Comparison of ENCODE assay signal across 26 cellular contexts in genomic region chr21:21464691-21465090, GRCh38.
"Had no signal": no experiment of that assay in that cellular context is flagged by ENCODE, and none has a peak within 500 bp of the region (broad histone marks: within the 10 kb centered on the region; RNA-seq: fewer than 3 reads in every experiment).

No MANE protein-coding gene starts in this region.

- DNase-seq: naive thymus-derived CD4-positive, alpha-beta T cell; natural killer cell; occipital lobe; ovary; posterior cingulate gyrus; psoas muscle; right cardiac atrium; right lobe of liver; sigmoid colon; small intestine; stimulated activated CD4-positive, alpha-beta T cell treated with anti-CD3 and anti-CD28 coated beads, Interleukin-15, amount 100 ng/mL, for 24 hours; stimulated activated CD4-positive, alpha-beta T cell treated with anti-CD3 and anti-CD28 coated beads, Interleukin-2, amount 100 ng/mL, for 24 hours; stimulated activated CD4-positive, alpha-beta T cell treated with anti-CD3 and anti-CD28 coated beads, Interleukin-2, amount 100 ng/mL, for 48 hours; stimulated activated CD4-positive, alpha-beta T cell treated with anti-CD3 and anti-CD28 coated beads, Interleukin-4, amount 100 ng/mL, for 24 hours; stimulated activated naive B cell treated with anti-CD40 and anti-IgM and Interleukin-4, amounts not matched to agents 10 μg/mL and 1 μg/mL and 100 μg/mL, for 72 hours; stimulated activated naive CD4-positive, alpha-beta T cell treated with Interleukin-2 at 50 U/mL for 16 hours; stomach; thyroid gland; upper lobe of right lung; uterus had no signal

- H3K36me3 Mint-ChIP-seq: naive thymus-derived CD4-positive, alpha-beta T cell; natural killer cell; neural progenitor cell; stimulated activated effector memory CD8-positive, alpha-beta T cell treated with anti-CD3 and anti-CD28 coated beads, Interleukin-12 subunit alpha, Interleukin-12 subunit beta, amount 100 ng/mL, for 72 hours; stimulated activated naive B cell treated with anti-CD40 and anti-IgM and Interleukin-4, amounts not matched to agents 10 μg/mL and 1 μg/mL and 100 μg/mL, for 72 hours; type B pancreatic cell had no signal

- H3K4me1 Mint-ChIP-seq: naive thymus-derived CD4-positive, alpha-beta T cell; natural killer cell; nephron; stimulated activated effector memory CD8-positive, alpha-beta T cell treated with anti-CD3 and anti-CD28 coated beads, Interleukin-12 subunit alpha, Interleukin-12 subunit beta, amount 100 ng/mL, for 72 hours; stimulated activated naive B cell treated with anti-CD40 and anti-IgM and Interleukin-4, amounts not matched to agents 10 μg/mL and 1 μg/mL and 100 μg/mL, for 72 hours had no signal

- H3K9me3 Mint-ChIP-seq: nephron; neural progenitor cell; stimulated activated naive B cell treated with anti-CD40 and anti-IgM and Interleukin-4, amounts not matched to agents 10 μg/mL and 1 μg/mL and 100 μg/mL, for 72 hours; type B pancreatic cell had no signal

- H3K4me3 Mint-ChIP-seq: naive thymus-derived CD4-positive, alpha-beta T cell; natural killer cell; nephron; neural progenitor cell; stimulated activated effector memory CD8-positive, alpha-beta T cell treated with anti-CD3 and anti-CD28 coated beads, Interleukin-12 subunit alpha, Interleukin-12 subunit beta, amount 100 ng/mL, for 72 hours; stimulated activated naive B cell treated with anti-CD40 and anti-IgM and Interleukin-4, amounts not matched to agents 10 μg/mL and 1 μg/mL and 100 μg/mL, for 72 hours; stimulated activated naive CD8-positive, alpha-beta T cell treated with anti-CD3 and anti-CD28 coated beads, Interleukin-15, Interleukin-2, amounts not matched to agents 100 ng/mL and 50 ng/mL, for 24 hours; type B pancreatic cell had no signal

- ATAC-seq: naive thymus-derived CD4-positive, alpha-beta T cell; natural killer cell; psoas muscle; right cardiac atrium; right lobe of liver; stimulated activated effector memory CD8-positive, alpha-beta T cell treated with anti-CD3 and anti-CD28 coated beads, Interleukin-12 subunit alpha, Interleukin-12 subunit beta, amount 100 ng/mL, for 72 hours; stimulated activated naive B cell treated with anti-CD40 and anti-IgM and Interleukin-4, amounts not matched to agents 10 μg/mL and 1 μg/mL and 100 μg/mL, for 72 hours; upper lobe of right lung had no signal

- H3K27ac Mint-ChIP-seq: natural killer cell; nephron; neural progenitor cell; progenitor cell of endocrine pancreas; stimulated activated effector memory CD8-positive, alpha-beta T cell treated with anti-CD3 and anti-CD28 coated beads, Interleukin-12 subunit alpha, Interleukin-12 subunit beta, amount 100 ng/mL, for 72 hours; stimulated activated naive B cell treated with anti-CD40 and anti-IgM and Interleukin-4, amounts not matched to agents 10 μg/mL and 1 μg/mL and 100 μg/mL, for 72 hours; stimulated activated naive CD8-positive, alpha-beta T cell treated with anti-CD3 and anti-CD28 coated beads, Interleukin-15, Interleukin-2, amounts not matched to agents 100 ng/mL and 50 ng/mL, for 24 hours; type B pancreatic cell had no signal

- H3K27me3 Mint-ChIP-seq: naive thymus-derived CD4-positive, alpha-beta T cell; progenitor cell of endocrine pancreas; stimulated activated naive B cell treated with anti-CD40 and anti-IgM and Interleukin-4, amounts not matched to agents 10 μg/mL and 1 μg/mL and 100 μg/mL, for 72 hours; stimulated activated naive CD8-positive, alpha-beta T cell treated with anti-CD3 and anti-CD28 coated beads, Interleukin-15, Interleukin-2, amounts not matched to agents 100 ng/mL and 50 ng/mL, for 24 hours; type B pancreatic cell had no signal
